ENCODE assay signal across 8 cellular contexts in the genomic region with DNA sequence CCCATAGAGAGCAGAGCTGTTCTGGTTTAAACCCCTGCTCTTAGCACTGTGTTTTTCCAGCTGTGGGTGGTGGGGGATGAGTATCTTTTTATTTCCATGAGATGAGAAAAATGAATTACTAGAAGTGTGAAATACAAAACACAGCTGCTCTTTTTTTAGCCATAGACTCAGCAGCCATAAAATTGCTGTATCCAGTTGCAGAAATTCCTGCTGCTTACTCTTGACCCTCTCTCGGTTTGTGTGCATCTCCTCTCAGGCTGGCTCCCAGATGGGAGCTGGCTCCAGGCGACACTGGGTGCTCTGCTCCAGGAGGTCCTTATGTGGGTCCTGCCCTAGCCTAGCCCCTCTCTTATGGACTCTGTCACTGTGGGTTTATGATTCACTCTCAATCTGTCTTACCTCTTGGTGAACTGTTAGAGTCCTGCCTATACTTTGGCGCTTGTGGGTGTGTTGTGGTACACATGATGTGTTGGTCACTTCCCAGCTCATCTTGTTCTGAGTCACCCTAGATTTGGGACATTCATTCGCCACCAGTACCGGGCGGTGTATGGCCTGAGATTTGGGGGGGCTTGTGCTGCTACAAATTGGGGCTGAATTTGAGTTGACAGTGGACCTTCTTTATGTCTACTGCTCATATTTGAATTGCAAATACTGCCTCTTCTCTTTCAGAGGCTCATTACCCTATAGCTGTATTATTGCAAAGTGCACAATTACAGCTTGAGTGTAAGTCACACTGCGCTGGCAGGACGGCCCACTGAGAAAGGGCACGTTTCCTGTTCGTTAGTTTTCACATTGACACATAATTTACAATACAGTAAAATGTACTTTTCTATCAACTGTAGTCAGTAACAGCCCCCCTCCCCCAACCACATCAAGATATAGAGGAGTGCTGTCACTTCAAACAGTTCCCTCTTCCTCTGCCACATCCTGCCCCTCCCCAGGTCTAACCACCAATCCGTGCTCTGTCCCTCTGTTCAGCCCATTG. TPM values are rescaled to one million over a fixed set of nuclear protein-coding genes. Genes with fewer than 3 reads are reported as not detected.
A peak's percentile ranks its signal among the peaks of the same experiment; 100 is the strongest.
DNase-seq lines count a peak whose midpoint lies in the region; ATAC-seq, FAIRE-seq and TF ChIP-seq lines count a peak whose summit lies in the region.

No MANE protein-coding gene starts in this region.

- BruUV-seq in endothelial cell of umbilical vein (replicated peaks; lab: Mats Ljungman, UMichigan) = no TSS peak

- no peaks in the 10 kb centered on the region for H3K4me1 ChIP-seq in endothelial cell of umbilical vein (ENCODE audit: control insufficient read depth, extremely low read depth, insufficient read depth, low read length)

- H3K27me3 ChIP-seq in endothelial cell of umbilical vein (ENCODE audit: control insufficient read depth in 2 of 2, insufficient read depth in 2 of 2, low read length in 2 of 2) = no peaks in the 10 kb centered on the region

- H3K4me1 Mint-ChIP-seq in activated CD4-positive, alpha-beta T cell treated with anti-CD3 and anti-CD28 coated beads, Interleukin-2, amount 10 ng/mL, durations not matched to agents 24 days and 14 days = peaks cover 37% of the 10 kb centered on the region

- ATAC-seq in GM18867 (IDR thresholded peaks at IDR 0.05; ENCODE audit: unreplicated experiment) (peak; percentile 60), HG03520 (IDR thresholded peaks at IDR 0.05; ENCODE audit: unreplicated experiment) (peak; percentile 43)

- TF ChIP-seq POLR2A in endothelial cell of umbilical vein (IDR thresholded peaks at IDR 0.05; ENCODE audit: low read depth, low read length) = no peak

- H3K27me3 Mint-ChIP-seq in activated CD4-positive, alpha-beta T cell treated with anti-CD3 and anti-CD28 coated beads, Interleukin-2, amount 10 ng/mL, durations not matched to agents 24 days and 14 days = no peaks in the 10 kb centered on the region

- no peak overlapping the region for H2AFZ ChIP-seq in endothelial cell of umbilical vein (ENCODE audit: low read depth, low read length)

- H3K36me3 ChIP-seq in endothelial cell of umbilical vein (ENCODE audit: control insufficient read depth in 2 of 2, extremely low read depth in 1 of 2, insufficient read depth in 2 of 2, low read length in 2 of 2) = peaks cover 3 to 5% of the 10 kb centered on the region in 2 experiments

- intact Hi-C loops in activated CD4-positive, alpha-beta T cell treated with anti-CD3 and anti-CD28 coated beads, Interleukin-2, amount 10 ng/mL, durations not matched to agents 24 days and 14 days (cut with micrococcal nuclease) = loop anchor here (1.0 to 5.0 kb wide), 6 partner anchors 91 to 755 kb away; a partner anchor contains a TSS
- intact Hi-C loops in endothelial cell of umbilical vein (cut with micrococcal nuclease) = no loop called here

- dilution Hi-C loops in endothelial cell of umbilical vein (cut with MboI; ENCODE audit: extremely low pct_ligation_motif_present, low sequenced_read_pairs) = no loop called here

- FAIRE-seq in endothelial cell of umbilical vein (lab: Jason Lieb, UNC) (peak; percentile 78), D721Med (lab: Jason Lieb, UNC) (no peak)

- peaks cover 33% of the 10 kb centered on the region for H3K36me3 Mint-ChIP-seq in activated CD4-positive, alpha-beta T cell treated with anti-CD3 and anti-CD28 coated beads, Interleukin-2, amount 10 ng/mL, durations not matched to agents 24 days and 14 days (ENCODE audit: low read depth)

- no peak overlapping the region for H3K4me3 ChIP-seq in endothelial cell of umbilical vein (replicated peaks in 1 of 3; ENCODE audit: insufficient read depth in 1 of 3, low read depth in 1 of 3, low read length in 3 of 3)

- no peaks in the 10 kb centered on the region for H3K9me3 Mint-ChIP-seq in activated CD4-positive, alpha-beta T cell treated with anti-CD3 and anti-CD28 coated beads, Interleukin-2, amount 10 ng/mL, durations not matched to agents 24 days and 14 days

- no peaks in the 10 kb centered on the region for H3K9me3 ChIP-seq in endothelial cell of umbilical vein (replicated peaks; ENCODE audit: control insufficient read depth, insufficient read depth, low read length)

- no peak overlapping the region for H3K27ac ChIP-seq in endothelial cell of umbilical vein (ENCODE audit: insufficient read depth, low read depth, low read length)

- CTCF ChIA-PET in endothelial cell of umbilical vein (lab: Charles Lee) = interaction anchor here (1.0 kb wide), 1 partner anchor 279 kb away, joined by 4 read pairs; no protein-coding TSS in a partner anchor

- H3K9me1 ChIP-seq in endothelial cell of umbilical vein (replicated peaks; ENCODE audit: control insufficient read depth, extremely low read depth, insufficient read depth, low read length) = no peaks in the 10 kb centered on the region

- H4K20me1 ChIP-seq in endothelial cell of umbilical vein (replicated peaks; ENCODE audit: control insufficient read depth, extremely low read depth, insufficient read depth, low read length) = no peaks in the 10 kb centered on the region

- H3K9ac ChIP-seq in endothelial cell of umbilical vein (replicated peaks; ENCODE audit: extremely low read depth, insufficient read depth, low read length) = no peak overlapping the region

- DNase-seq in activated CD4-positive, alpha-beta T cell treated with anti-CD3 and anti-CD28 coated beads, Interleukin-2, amount 10 ng/mL, durations not matched to agents 24 days and 14 days = peak; percentile 94
- DNase-seq in endothelial cell of umbilical vein (ENCODE audit: low read depth, low spot score) (no peak), NCI-H345 (lab: John Stamatoyannopoulos, UW) (no peak), iPS-NIHi11 (ENCODE audit: low spot score) (no peak), D721Med (ENCODE audit: insufficient read length, low spot score) (no peak)
- DNase-seq in stimulated activated CD4-positive, alpha-beta T cell treated with anti-CD3 and anti-CD28 coated beads, Interleukin-1b, Interleukin-23, amount 100 ng/mL, for 4 hours (ENCODE audit: low read depth in 2 of 2) = peak; percentile 28 to 45

- H3K4me2 ChIP-seq in endothelial cell of umbilical vein (ENCODE audit: insufficient read depth, low read length) = no peak overlapping the region

- POLR2A ChIA-PET in endothelial cell of umbilical vein (lab: Charles Lee) = no interaction called here

- H3K79me2 ChIP-seq in endothelial cell of umbilical vein (ENCODE audit: control insufficient read depth, insufficient read depth, low read length) = no peaks in the 10 kb centered on the region

- peak overlapping the region; percentile 96 for H3K27ac Mint-ChIP-seq in activated CD4-positive, alpha-beta T cell treated with anti-CD3 and anti-CD28 coated beads, Interleukin-2, amount 10 ng/mL, durations not matched to agents 24 days and 14 days

- no peak for TF ChIP-seq CTCF in endothelial cell of umbilical vein (IDR thresholded peaks at IDR 0.05; ENCODE audit: extremely low read depth in 1 of 2, insufficient read depth in 1 of 2, low read depth in 1 of 2, low read length in 2 of 2)
- TF ChIP-seq CTCF in D721Med (IDR thresholded peaks at IDR 0.05; ENCODE audit: insufficient read depth, missing control alignments) = no peak

- peak overlapping the region; percentile 47 for H3K4me3 Mint-ChIP-seq in activated CD4-positive, alpha-beta T cell treated with anti-CD3 and anti-CD28 coated beads, Interleukin-2, amount 10 ng/mL, durations not matched to agents 24 days and 14 days

TF ChIP-seq in endothelial cell of umbilical vein, 7 proteins besides CTCF, POLR2A, EP300 and RAD21:
- TF ChIP-seq MYC (IDR thresholded peaks at IDR 0.05; ENCODE audit: low read depth, low read length) = no peak
- no peak for TF ChIP-seq EZH2 (IDR thresholded peaks at IDR 0.05; ENCODE audit: borderline replicate concordance, low read depth, low read length, severe bottlenecking)
- TF ChIP-seq, protein P1, sequence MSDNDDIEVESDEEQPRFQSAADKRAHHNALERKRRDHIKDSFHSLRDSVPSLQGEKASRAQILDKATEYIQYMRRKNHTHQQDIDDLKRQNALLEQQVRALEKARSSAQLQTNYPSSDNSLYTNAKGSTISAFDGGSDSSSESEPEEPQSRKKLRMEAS (IDR thresholded peaks at IDR 0.05; ENCODE audit: insufficient read depth, insufficient read length) = no peak
- TF ChIP-seq FOS (IDR thresholded peaks at IDR 0.05; ENCODE audit: borderline replicate concordance, insufficient read depth, low read length) = no peak
TF ChIP-seq in endothelial cell of umbilical vein: peak in this region for 0.

RNA-seq across cellular contexts. Expression of a gene that starts 46.9 kb away (rescaled TPM):
- total RNA-seq in activated CD4-positive, alpha-beta T cell treated with anti-CD3 and anti-CD28 coated beads, Interleukin-2, amount 10 ng/mL, durations not matched to agents 24 days and 14 days = 0.62 and 0.70 TPM in 2 replicates
- total RNA-seq in endothelial cell of umbilical vein = 0.88 and 1.2 TPM in 2 replicates
- polyA plus RNA-seq in endothelial cell of umbilical vein = 0.14 and 0.18 TPM in 2 replicates
- 0.05 and 0.06 TPM in 2 replicates for polyA plus RNA-seq in endothelial cell of umbilical vein (2011; cell fraction: cytosol; rRNA removed)
- polyA plus RNA-seq in endothelial cell of umbilical vein (2011; cell fraction: nucleus; rRNA removed) = 1.4 TPM in 2 replicates
- 0.15 and 0.18 TPM in 2 replicates for polyA plus RNA-seq in endothelial cell of umbilical vein (2012)
- 0.78 and 1.1 TPM in 2 replicates for polyA minus RNA-seq in endothelial cell of umbilical vein
- not detected for polyA minus RNA-seq in endothelial cell of umbilical vein (2011; cell fraction: cytosol; rRNA and poly(A)+ RNA removed)
- 1.9 and 3.9 TPM in 2 replicates for polyA minus RNA-seq in endothelial cell of umbilical vein (2011; cell fraction: nucleus; rRNA and poly(A)+ RNA removed)

Comparison
In these comparisons a context has a peak if more than half of its experiments do, and no peak if none do; other contexts are left out.
1. DNase-seq: peak in activated CD4-positive, alpha-beta T cell treated with anti-CD3 and anti-CD28 coated beads, Interleukin-2, amount 10 ng/mL, durations not matched to agents 24 days and 14 days (single experiment) and stimulated activated CD4-positive, alpha-beta T cell treated with anti-CD3 and anti-CD28 coated beads, Interleukin-1b, Interleukin-23, amount 100 ng/mL, for 4 hours (2 of 2); none in endothelial cell of umbilical vein (single experiment), NCI-H345 (single experiment), iPS-NIHi11 (single experiment) and D721Med (single experiment).